Comparison of ENCODE assay signal across 15 cellular contexts in the genomic region with DNA sequence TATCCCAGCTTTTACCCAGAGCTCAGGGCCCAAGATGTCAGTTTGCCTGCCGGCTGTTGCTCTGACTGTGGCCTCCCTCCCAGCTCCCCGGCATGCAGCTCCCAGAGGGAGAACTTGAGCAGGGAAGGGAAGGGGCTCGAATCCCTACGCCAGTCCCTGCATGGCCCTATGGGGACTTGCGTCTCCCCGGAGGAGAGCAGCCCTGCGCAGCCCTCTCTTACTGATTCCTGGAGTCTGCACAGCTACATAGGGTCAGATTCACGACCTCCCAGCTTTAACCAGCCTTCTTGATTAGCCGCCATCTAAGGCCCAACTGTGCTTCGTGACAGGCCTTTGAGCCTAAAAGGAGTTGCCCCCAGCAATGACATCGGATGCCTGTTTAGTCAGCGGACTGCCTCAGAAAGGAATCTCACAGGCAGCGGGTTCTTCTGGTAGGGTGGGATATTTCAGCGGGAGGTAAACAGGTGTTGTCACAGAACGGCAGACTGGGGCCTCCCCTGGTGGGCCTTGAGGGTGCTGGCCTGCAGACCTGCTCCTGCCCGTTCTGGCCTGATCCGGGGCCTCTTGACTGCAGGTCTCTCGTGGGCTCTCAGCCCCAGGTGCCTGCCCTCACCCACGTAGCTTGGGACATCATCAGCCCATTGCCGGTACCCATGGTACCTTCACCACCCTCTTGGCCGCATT.
"Had no signal": no experiment of that assay in that cellular context is flagged by ENCODE, and none has a peak within 500 bp of the region (broad histone marks: within the 10 kb centered on the region; RNA-seq: fewer than 3 reads in every experiment).

No MANE protein-coding gene starts in this region.

- H2AFZ ChIP-seq: hepatocyte had no signal

- ATAC-seq: natural killer cell treated with Interleukin-12 subunit alpha and Interleukin-12 subunit beta and Interleukin-15 and Interleukin-18, amount 100 ng/mL, for 72 hours; stimulated activated memory B cell treated with anti-CD40 and anti-IgM and Interleukin-4, amounts not matched to agents 10 μg/mL and 1 μg/mL and 100 μg/mL, for 72 hours had no signal

- H3K79me2 ChIP-seq: hepatocyte had no signal

- H3K4me2 ChIP-seq: hepatocyte had no signal

- H3K4me3 ChIP-seq: hepatocyte, ovary, tibial nerve had no signal

- H3K27me3 ChIP-seq: hepatocyte, ovary, tibial nerve had no signal

- FAIRE-seq: colon, frontal cortex, TTC549 had no signal

- DNase-seq: activated CD4-positive, alpha-beta T cell treated with anti-CD3 and anti-CD28 coated beads, Interleukin-2, amount 50 U/mL, for 4 hours; activated CD4-positive, CD25-positive, alpha-beta regulatory T cell treated with anti-CD3 and anti-CD28 coated beads, Interleukin-2, amount 50 U/mL, for 72 hours; activated naive CD8-positive, alpha-beta T cell treated with anti-CD3 and anti-CD28 coated beads, Interleukin-2, amount 10 ng/mL, durations not matched to agents 7 days and 5 days; activated T-cell treated with anti-CD3 and anti-CD28 coated beads, Interleukin-2, amount 50 U/mL, for 1 hour; SIG-M5; stimulated activated CD4-positive, alpha-beta T cell treated with anti-CD3 and anti-CD28 coated beads, Interleukin-1b, Interleukin-23, amount 100 ng/mL, for 48 hours; T-helper 2 cell had no signal

- H3K36me3 ChIP-seq: ovary, tibial nerve had no signal

- H3K9me3 ChIP-seq: ovary, tibial nerve had no signal
